17 cellular contexts compared by ENCODE assay signal in the genomic region with DNA sequence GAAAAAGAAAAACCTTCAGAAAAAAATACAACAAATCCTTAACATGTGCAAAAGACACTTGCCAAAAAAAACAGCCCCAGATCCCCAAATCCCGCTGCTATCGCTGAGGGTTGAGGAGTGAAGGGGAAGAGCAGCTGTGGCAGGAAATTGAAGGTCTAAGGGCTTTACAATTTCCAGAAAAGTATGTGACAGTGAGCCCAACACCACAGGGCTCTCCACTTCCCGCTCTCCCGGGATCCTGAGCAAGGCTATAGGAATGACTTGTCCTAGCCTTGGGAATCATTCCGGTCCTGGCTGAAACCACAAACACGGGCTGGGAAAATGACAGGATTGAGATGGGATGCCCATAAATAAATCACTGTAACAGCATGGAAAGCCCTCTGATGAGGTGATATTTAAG.
"Had no signal": no experiment of that assay in that cellular context is flagged by ENCODE, and none has a peak within 500 bp of the region (broad histone marks: within the 10 kb centered on the region; RNA-seq: fewer than 3 reads in every experiment).

No MANE protein-coding gene starts in this region.

- H3K9me3 ChIP-seq: gastrocnemius medialis, stomach, testis had no signal

- H3K27me3 ChIP-seq: gastrocnemius medialis, stomach, testis had no signal

- DNase-seq: activated CD4-positive, alpha-beta T cell treated with anti-CD3 and anti-CD28 coated beads, Interleukin-2, amount 50 U/mL, for 1 hour; activated CD4-positive, CD25-positive, alpha-beta regulatory T cell treated with anti-CD3 and anti-CD28 coated beads, Interleukin-2, amount 50 U/mL, for 72 hours; activated CD8-positive, alpha-beta memory T cell treated with anti-CD3 and anti-CD28 coated beads for 24 hours; activated CD8-positive, alpha-beta memory T cell treated with anti-CD3 and anti-CD28 coated beads, Interleukin-2, amount 50 U/mL, for 48 hours; activated effector memory CD4-positive, alpha-beta T cell treated with anti-CD3 and anti-CD28 coated beads, Interleukin-2, amount 50 U/mL, for 16 hours; activated naive CD4-positive, alpha-beta T cell treated with anti-CD3 and anti-CD28 coated beads, Interleukin-2, amount 50 U/mL, for 16 hours; activated T-cell treated with anti-CD3 and anti-CD28 coated beads, Interleukin-2, amount 50 U/mL, for 48 hours; effector CD4-positive, alpha-beta T cell; gastrocnemius medialis; left colon; occipital lobe; posterior cingulate gyrus; stimulated activated CD4-positive, alpha-beta T cell treated with anti-CD3 and anti-CD28 coated beads, Interleukin-15, amount 100 ng/mL, for 24 hours; stimulated activated CD4-positive, alpha-beta T cell treated with anti-CD3 and anti-CD28 coated beads, Interleukin-4, amount 100 ng/mL, for 1 hour; stomach; testis had no signal

- H3K4me3 ChIP-seq: gastrocnemius medialis, lung, stomach, testis had no signal

- H3K4me1 ChIP-seq: gastrocnemius medialis, stomach, testis had no signal

- H3K27ac ChIP-seq: gastrocnemius medialis, stomach, testis had no signal

- H3K36me3 ChIP-seq: gastrocnemius medialis, stomach had no signal
